Comparison of ENCODE assay signal across 8 cellular contexts in genomic region chr6:125074120-125074519, GRCh38.
"Had no signal": no experiment of that assay in that cellular context is flagged by ENCODE, and none has a peak within 500 bp of the region (broad histone marks: within the 10 kb centered on the region; RNA-seq: fewer than 3 reads in every experiment).

No MANE protein-coding gene starts in this region.

- H3K4me3 ChIP-seq: GM12878 had no signal

- ATAC-seq: GM12878 had no signal

- FAIRE-seq: G401.6, GM12878, GM12891, GM12892, GM18507, GM19239 had no signal

- DNase-seq: GDM1, GF-D8 had no signal
